Comparison of ENCODE assay signal across 17 cellular contexts in the genomic region with DNA sequence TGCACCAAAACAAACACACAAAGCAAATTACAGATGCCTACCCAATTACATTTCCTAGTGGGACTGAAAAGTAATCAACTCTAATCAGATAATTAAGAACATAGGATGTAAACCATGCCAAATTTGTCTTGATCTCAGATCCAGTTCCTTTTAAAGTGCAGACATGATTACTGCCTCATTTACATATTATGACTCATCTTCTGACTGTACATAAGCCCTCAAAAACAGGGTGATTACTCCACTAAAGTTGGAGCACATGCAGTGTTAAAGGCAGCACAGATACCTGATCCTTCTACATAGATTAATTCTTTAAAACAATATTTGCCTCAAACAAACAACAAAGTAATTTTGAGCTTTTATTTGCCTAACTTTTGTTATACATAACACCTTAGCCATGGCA.
DNase-seq lines count a peak whose midpoint lies in the region; ATAC-seq, FAIRE-seq and TF ChIP-seq lines count a peak whose summit lies in the region.
"Had no signal": no experiment of that assay in that cellular context is flagged by ENCODE, and none has a peak within 500 bp of the region (broad histone marks: within the 10 kb centered on the region; RNA-seq: fewer than 3 reads in every experiment).

No MANE protein-coding gene starts in this region.

- FAIRE-seq in astrocyte (lab: Jason Lieb, UNC): no peak
- no peak for FAIRE-seq in pancreas (lab: Jason Lieb, UNC)
- FAIRE-seq: keratinocyte had no signal

- peaks cover 15% of the 10 kb centered on the region for H3K9me3 Mint-ChIP-seq in MCF 10A (ENCODE audit: unreplicated experiment)
- H3K9me3 Mint-ChIP-seq in astrocyte (ENCODE audit: unreplicated experiment): no peaks in the 10 kb centered on the region
- peaks cover 2 to 18% (median 11%) of the 10 kb centered on the region in 7 donors for H3K9me3 Mint-ChIP-seq in CD14-positive monocyte

- H3K27ac Mint-ChIP-seq in MCF 10A (ENCODE audit: low read depth, unreplicated experiment) (no peak overlapping the region), astrocyte (ENCODE audit: unreplicated experiment) (no peak overlapping the region), CD14-positive monocyte (no peak overlapping the region)

- BruUV-seq in MCF 10A (replicated peaks; lab: Mats Ljungman, UMichigan) (no TSS peak), mammary epithelial cell (replicated peaks; lab: Mats Ljungman, UMichigan) (no TSS peak)

- dilution Hi-C loops in mammary epithelial cell (cut with HindIII; ENCODE audit: low sequenced_read_pairs): no loop called here

- POLR2A ChIA-PET in MCF 10A (lab: Yijun Ruan, JAX): no interaction called here

- H3K4me2 ChIP-seq in mammary epithelial cell (ENCODE audit: insufficient read depth, low read depth, low read length): no peak overlapping the region
- H3K4me2 ChIP-seq in astrocyte (ENCODE audit: low read length): peak overlapping the region; percentile 27
- H3K4me2 ChIP-seq: KMS-11 had no signal

- no peaks in the 10 kb centered on the region for H4K20me1 ChIP-seq in mammary epithelial cell (ENCODE audit: insufficient read depth, low read length)
- H4K20me1 ChIP-seq in astrocyte (ENCODE audit: insufficient read depth, low read length): no peaks in the 10 kb centered on the region

- H3K27me3 ChIP-seq in mammary epithelial cell (ENCODE audit: insufficient read depth, low read length) (no peaks in the 10 kb centered on the region), astrocyte (ENCODE audit: insufficient read depth, low read length) (no peaks in the 10 kb centered on the region), pancreas (no peaks in the 10 kb centered on the region)
- H3K27me3 ChIP-seq: breast epithelium, SJCRH30 had no signal

- H3K27ac ChIP-seq in mammary epithelial cell (ENCODE audit: insufficient read depth, low read depth, low read length): no peak overlapping the region
- H3K27ac ChIP-seq in astrocyte (ENCODE audit: low read depth, low read length): no peak overlapping the region
- no peak overlapping the region for H3K27ac ChIP-seq in pancreas
- H3K27ac ChIP-seq: breast epithelium, KMS-11, prostate gland, SJCRH30 had no signal

- H3K27me3 Mint-ChIP-seq in MCF 10A (ENCODE audit: insufficient read depth, unreplicated experiment) (no peaks in the 10 kb centered on the region), astrocyte (ENCODE audit: low read depth, unreplicated experiment) (no peaks in the 10 kb centered on the region), CD14-positive monocyte (ENCODE audit: low read depth in 3 of 3) (peaks cover 0 to 3% (median 0%) of the 10 kb centered on the region in 3 donors)

- H3K36me3 ChIP-seq in mammary epithelial cell (ENCODE audit: insufficient read depth, low read length): no peaks in the 10 kb centered on the region
- no peaks in the 10 kb centered on the region for H3K36me3 ChIP-seq in astrocyte (ENCODE audit: insufficient read depth, low read length)
- no peaks in the 10 kb centered on the region for H3K36me3 ChIP-seq in pancreas
- H3K36me3 ChIP-seq: breast epithelium, prostate gland, SJCRH30 had no signal

- no peak for TF ChIP-seq CTCF in MCF 10A (IDR thresholded peaks at IDR 0.05; ENCODE audit: unreplicated experiment)
- TF ChIP-seq CTCF in mammary epithelial cell (conservative IDR thresholded peaks at IDR 0.05 in 1 of 2, IDR thresholded peaks at IDR 0.05 in 1 of 2; ENCODE audit: extremely low read depth in 1 of 2, insufficient read depth in 1 of 2, low read depth in 1 of 2, low read length in 2 of 2): no peak
- no peak for TF ChIP-seq CTCF in astrocyte (IDR thresholded peaks at IDR 0.05; ENCODE audit: insufficient read depth, low read depth, low read length)
- TF ChIP-seq CTCF in CD14-positive monocyte (IDR thresholded peaks at IDR 0.05): no peak
- no peak for TF ChIP-seq CTCF in pancreas (IDR thresholded peaks at IDR 0.05)

- in situ Hi-C loops in mammary epithelial cell (cut with MboI; ENCODE audit: low sequenced_read_pairs in 2 of 2): no loop called here

- peaks cover 21% of the 10 kb centered on the region for H3K9me3 ChIP-seq in mammary epithelial cell (replicated peaks; ENCODE audit: insufficient read depth, low read length)
- no peaks in the 10 kb centered on the region for H3K9me3 ChIP-seq in astrocyte (ENCODE audit: insufficient read depth, low read depth, low read length)
- H3K9me3 ChIP-seq in pancreas: no peaks in the 10 kb centered on the region
- H3K9me3 ChIP-seq: breast epithelium, prostate gland, SJCRH30 had no signal

- DNase-seq in MCF 10A (ENCODE audit: unreplicated experiment): peak; percentile 25
- DNase-seq in mammary epithelial cell: no peak
- DNase-seq in M059J (ENCODE audit: low read depth): peak; percentile 8
- peak; percentile 20 for DNase-seq in astrocyte (ENCODE audit: low read depth)
- DNase-seq in germinal center (ENCODE audit: low spot score): no peak
- DNase-seq in CD14-positive monocyte (ENCODE audit: low spot score): no peak
- no peak for DNase-seq in effector CD8-positive, alpha-beta T cell (lab: John Stamatoyannopoulos, UW)
- no peak for DNase-seq in pancreas
- DNase-seq: activated CD8-positive, alpha-beta memory T cell treated with anti-CD3 and anti-CD28 coated beads for 24 hours; activated gamma-delta T cell treated with Interleukin-2 at 50 U/mL for 16 hours; NCI-H187 treated with DMSO at 0.1 percent for 48 hours; NCI-H774; SJCRH30 had no signal

- no peaks in the 10 kb centered on the region for H3K4me1 ChIP-seq in mammary epithelial cell (ENCODE audit: insufficient read depth, low read length)
- H3K4me1 ChIP-seq in astrocyte (ENCODE audit: insufficient read depth, low read length): peaks cover 7% of the 10 kb centered on the region
- no peaks in the 10 kb centered on the region for H3K4me1 ChIP-seq in pancreas
- H3K4me1 ChIP-seq: breast epithelium, prostate gland, SJCRH30 had no signal

- intact Hi-C loops in MCF 10A (cut with micrococcal nuclease): no loop called here
- intact Hi-C loops in mammary epithelial cell (cut with micrococcal nuclease): no loop called here
- intact Hi-C loops in CD14-positive monocyte (cut with micrococcal nuclease): no loop called here
- intact Hi-C loops in pancreas (cut with DNase I): no loop called here

- H3K79me2 ChIP-seq in mammary epithelial cell (ENCODE audit: insufficient read depth, low read length) (no peaks in the 10 kb centered on the region), astrocyte (ENCODE audit: insufficient read depth, low read length) (no peaks in the 10 kb centered on the region)

- CTCF ChIA-PET in MCF 10A (lab: Yijun Ruan, JAX) (interaction anchor here (0.5 kb wide), 1 partner anchor 459 kb away, joined by 3 read pairs; no protein-coding TSS in a partner anchor), mammary epithelial cell (lab: Charles Lee; ENCODE audit: low non-redundant PET) (no interaction called here)

- no peak overlapping the region for H3K4me3 ChIP-seq in mammary epithelial cell (replicated peaks in 1 of 3; ENCODE audit: insufficient read depth in 1 of 3, low read depth in 2 of 3, low read length in 3 of 3)
- no peak overlapping the region for H3K4me3 ChIP-seq in astrocyte (ENCODE audit: insufficient read depth, low read depth, low read length)
- no peak overlapping the region for H3K4me3 ChIP-seq in pancreas
- H3K4me3 ChIP-seq: breast epithelium, prostate gland, SJCRH30 had no signal

- H2AFZ ChIP-seq in mammary epithelial cell (ENCODE audit: low read depth, low read length) (no peak overlapping the region), astrocyte (ENCODE audit: low read depth, low read length) (no peak overlapping the region)

- ATAC-seq in pancreas: no peak

- H3K4me3 Mint-ChIP-seq in MCF 10A (ENCODE audit: unreplicated experiment) (no peak overlapping the region), astrocyte (ENCODE audit: unreplicated experiment) (no peak overlapping the region), CD14-positive monocyte (no peak overlapping the region)

- no peaks in the 10 kb centered on the region for H3K36me3 Mint-ChIP-seq in MCF 10A (ENCODE audit: insufficient read depth, unreplicated experiment)
- no peaks in the 10 kb centered on the region for H3K36me3 Mint-ChIP-seq in astrocyte (ENCODE audit: low read depth, unreplicated experiment)
- H3K36me3 Mint-ChIP-seq in CD14-positive monocyte: no peaks in the 10 kb centered on the region

- H3K4me1 Mint-ChIP-seq in MCF 10A (ENCODE audit: insufficient read depth, unreplicated experiment): peaks cover 10% of the 10 kb centered on the region
- peaks cover 9% of the 10 kb centered on the region for H3K4me1 Mint-ChIP-seq in astrocyte (ENCODE audit: low read depth, unreplicated experiment)
- H3K4me1 Mint-ChIP-seq in CD14-positive monocyte: no peaks in the 10 kb centered on the region

- H3K9ac ChIP-seq in mammary epithelial cell (ENCODE audit: insufficient read depth, low read length): no peak overlapping the region
- no peak overlapping the region for H3K9ac ChIP-seq in astrocyte (ENCODE audit: low read length)
- H3K9ac ChIP-seq: KMS-11 had no signal

Comparison
In these comparisons a context has a peak if more than half of its experiments do, and no peak if none do; other contexts are left out.
1. DNase-seq: peak in MCF 10A (single experiment), M059J (single experiment) and astrocyte (single experiment); none in mammary epithelial cell (single experiment), germinal center (single experiment), CD14-positive monocyte (single experiment), effector CD8-positive, alpha-beta T cell (single experiment) and pancreas (0 of 6).